8 cellular contexts compared by ENCODE assay signal in the genomic region with DNA sequence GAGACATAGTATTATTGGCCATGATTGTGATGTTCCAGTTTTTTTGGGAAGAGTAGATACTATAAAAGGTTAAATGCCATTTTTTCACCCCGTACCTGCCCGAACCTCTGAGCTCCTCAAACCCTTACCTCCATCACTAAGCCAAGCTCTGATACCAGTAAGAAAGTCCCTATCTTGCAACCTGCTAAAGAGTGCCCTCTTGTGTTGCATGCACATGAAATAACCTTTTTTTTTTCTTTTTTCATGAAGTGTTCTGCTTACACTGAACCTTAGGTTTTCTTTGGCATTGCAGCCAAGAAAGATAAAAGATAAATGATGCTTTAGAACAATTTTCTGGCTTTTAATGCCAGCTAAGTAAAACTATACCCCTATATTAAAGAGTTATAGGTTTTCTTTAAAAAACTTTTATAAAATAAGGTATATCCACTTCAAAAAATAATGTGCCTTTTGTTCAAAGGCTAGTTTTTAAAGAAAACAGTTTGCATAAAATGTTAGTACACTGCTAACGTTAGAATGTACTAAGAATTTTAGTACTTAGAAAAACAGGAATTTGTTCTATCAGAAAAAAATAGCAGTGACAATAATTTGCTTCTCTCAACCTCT.
DNase-seq lines count a peak whose midpoint lies in the region; ATAC-seq and TF ChIP-seq lines count a peak whose summit lies in the region.

No MANE protein-coding gene starts in this region.

- H3K36me3 ChIP-seq in BJ (ENCODE audit: control insufficient read depth, insufficient read depth, low read length), result no peaks in the 10 kb centered on the region
- H3K36me3 ChIP-seq in H7 (replicated peaks; ENCODE audit: control insufficient read depth, insufficient read depth, low read length), result no peaks in the 10 kb centered on the region
- no peaks in the 10 kb centered on the region for H3K36me3 ChIP-seq in brain microvascular endothelial cell (replicated peaks)
- no peaks in the 10 kb centered on the region for H3K36me3 ChIP-seq in lung (ENCODE audit: control insufficient read depth in 2 of 2, insufficient read depth in 2 of 2, low read length in 2 of 2)

- DNase-seq in BJ (ENCODE audit: low read depth) (no peak), H7 (peak; percentile 39), NCI-H226 (peak; percentile 7), brain microvascular endothelial cell (peak; percentile 31), lung (ENCODE audit: low spot score) (no peak)
- no peak for DNase-seq in activated CD8-positive, alpha-beta memory T cell treated with anti-CD3 and anti-CD28 coated beads, Interleukin-2, amount 10 ng/mL, durations not matched to agents 7 days and 5 days
- no peak for DNase-seq in stimulated activated CD4-positive, alpha-beta T cell treated with anti-CD3 and anti-CD28 coated beads, Interleukin-12 subunit alpha, Interleukin-12 subunit beta, amount 100 ng/mL, for 4 hours

- H3K27ac Mint-ChIP-seq in activated CD8-positive, alpha-beta memory T cell treated with anti-CD3 and anti-CD28 coated beads, Interleukin-2, amount 10 ng/mL, durations not matched to agents 7 days and 5 days, result no peak overlapping the region

- WGBS in lung, 2 donors, result 51 to 60% methylated on average over 3 of the region's 3 CpGs

- H3K4me3 Mint-ChIP-seq in activated CD8-positive, alpha-beta memory T cell treated with anti-CD3 and anti-CD28 coated beads, Interleukin-2, amount 10 ng/mL, durations not matched to agents 7 days and 5 days, result no peak overlapping the region

- H3K4me3 ChIP-seq in BJ (ENCODE audit: low read depth, low read length) (no peak overlapping the region), H7 (ENCODE audit: insufficient read depth, low read depth, low read length) (no peak overlapping the region), brain microvascular endothelial cell (ENCODE audit: low read depth, low read length) (no peak overlapping the region), lung (no peak overlapping the region)

- peaks cover 3% of the 10 kb centered on the region for H3K4me1 Mint-ChIP-seq in activated CD8-positive, alpha-beta memory T cell treated with anti-CD3 and anti-CD28 coated beads, Interleukin-2, amount 10 ng/mL, durations not matched to agents 7 days and 5 days

- in situ Hi-C loops in brain microvascular endothelial cell (cut with HindIII; ENCODE audit: low pct_ligation_motif_present, low sequenced_read_pairs), result loop anchor here (25.0 kb wide), 1 partner anchor 230 kb away; no protein-coding TSS in a partner anchor

- H3K9me3 ChIP-seq in lung (ENCODE audit: control insufficient read depth in 2 of 2, insufficient read depth in 1 of 2, low read length in 1 of 2), result no peaks in the 10 kb centered on the region

- TF ChIP-seq CTCF in BJ (IDR thresholded peaks at IDR 0.05; ENCODE audit: insufficient read depth, low read depth, low read length), result peak; percentile 77
- peak; percentile 70 for TF ChIP-seq CTCF in brain microvascular endothelial cell (IDR thresholded peaks at IDR 0.05; ENCODE audit: low read depth, low read length, missing control alignments)
- TF ChIP-seq CTCF in lung (IDR thresholded peaks at IDR 0.05; ENCODE audit: control extremely low read depth, extremely low read depth), result peak; percentile 21

- POLR2A ChIA-PET in BJ (lab: Charles Lee), result no interaction called here

- CTCF ChIA-PET in BJ (lab: Yijun Ruan, JAX), result interaction anchor here (0.6 to 6.1 kb wide), 26 partner anchors 9 to 1818 kb away, joined by 3 to 96 read pairs (median 3); no protein-coding TSS in a partner anchor
- CTCF ChIA-PET in activated CD8-positive, alpha-beta memory T cell treated with anti-CD3 and anti-CD28 coated beads, Interleukin-2, amount 10 ng/mL, durations not matched to agents 7 days and 5 days (lab: Charles Lee), result interaction anchor here (1.0 to 1.6 kb wide), 2 partner anchors 339 to 343 kb away, joined by 4 to 11 read pairs; no protein-coding TSS in a partner anchor

- H3K27me3 ChIP-seq in BJ (ENCODE audit: control insufficient read depth, insufficient read depth, low read length) (no peaks in the 10 kb centered on the region), H7 (ENCODE audit: control insufficient read depth, insufficient read depth, low read length) (no peaks in the 10 kb centered on the region), brain microvascular endothelial cell (replicated peaks) (no peaks in the 10 kb centered on the region), lung (ENCODE audit: control insufficient read depth, insufficient read depth) (no peaks in the 10 kb centered on the region)

- ATAC-seq in lung (ENCODE audit: insufficient read depth, low FRiP score), result peak; percentile 53
- ATAC-seq in activated CD8-positive, alpha-beta memory T cell treated with anti-CD3 and anti-CD28 coated beads, Interleukin-2, amount 10 ng/mL, durations not matched to agents 7 days and 5 days, result no peak
- ATAC-seq in HG02798 (IDR thresholded peaks at IDR 0.05; ENCODE audit: poor library complexity, unreplicated experiment), result no peak

- H3K27ac ChIP-seq in brain microvascular endothelial cell (no peak overlapping the region), lung (ENCODE audit: low read depth in 1 of 2, low read length in 1 of 2) (no peak overlapping the region)

- no peaks in the 10 kb centered on the region for H3K9me3 Mint-ChIP-seq in activated CD8-positive, alpha-beta memory T cell treated with anti-CD3 and anti-CD28 coated beads, Interleukin-2, amount 10 ng/mL, durations not matched to agents 7 days and 5 days (ENCODE audit: low read depth)

- no peaks in the 10 kb centered on the region for H3K27me3 Mint-ChIP-seq in activated CD8-positive, alpha-beta memory T cell treated with anti-CD3 and anti-CD28 coated beads, Interleukin-2, amount 10 ng/mL, durations not matched to agents 7 days and 5 days

- no peaks in the 10 kb centered on the region for H3K36me3 Mint-ChIP-seq in activated CD8-positive, alpha-beta memory T cell treated with anti-CD3 and anti-CD28 coated beads, Interleukin-2, amount 10 ng/mL, durations not matched to agents 7 days and 5 days

- no peaks in the 10 kb centered on the region for H3K4me1 ChIP-seq in lung (ENCODE audit: control insufficient read depth in 2 of 2, insufficient read depth in 2 of 2, low read length in 2 of 2)

Comparison
In these comparisons a context has a peak if more than half of its experiments do, and no peak if none do; other contexts are left out.
1. DNase-seq: peak in H7 (single experiment), NCI-H226 (single experiment) and brain microvascular endothelial cell (single experiment); none in BJ (single experiment), lung (single experiment), activated CD8-positive, alpha-beta memory T cell treated with anti-CD3 and anti-CD28 coated beads, Interleukin-2, amount 10 ng/mL, durations not matched to agents 7 days and 5 days (single experiment) and stimulated activated CD4-positive, alpha-beta T cell treated with anti-CD3 and anti-CD28 coated beads, Interleukin-12 subunit alpha, Interleukin-12 subunit beta, amount 100 ng/mL, for 4 hours (single experiment).
2. CTCF ChIP-seq: peak in every context shown above with its lines; median percentile 77 in BJ; 70 in brain microvascular endothelial cell; 21 in lung.